In genomic region chr3:72447059-72447946, GRCh38 we compare ENCODE assay signal across 8 cellular contexts. TPM values are rescaled to one million over a fixed set of nuclear protein-coding genes. Genes with fewer than 3 reads are reported as not detected.
DNase-seq lines count a peak whose midpoint lies in the region; ATAC-seq and TF ChIP-seq lines count a peak whose summit lies in the region.

No MANE protein-coding gene starts in this region.

- H3K79me2 ChIP-seq in GM23248 (ENCODE audit: insufficient read depth) = peaks cover 44% of the 10 kb centered on the region

- no peaks in the 10 kb centered on the region for H3K36me3 ChIP-seq in GM23248 (ENCODE audit: low read depth)
- no peaks in the 10 kb centered on the region for H3K36me3 ChIP-seq in KOPT-K1 (ENCODE audit: insufficient read depth, low read length)
- H3K36me3 ChIP-seq in gastroesophageal sphincter = no peaks in the 10 kb centered on the region
- H3K36me3 ChIP-seq in subcutaneous abdominal adipose tissue (ENCODE audit: control insufficient read depth in 5 of 5, insufficient read depth in 5 of 5, low read length in 5 of 5) = no peaks in the 10 kb centered on the region

- H3K4me3 ChIP-seq in GM23248 = peak overlapping the region; percentile 95
- peak overlapping the region; percentile 73 to 77 for H3K4me3 ChIP-seq in gastroesophageal sphincter
- H3K4me3 ChIP-seq in subcutaneous abdominal adipose tissue (ENCODE audit: low read depth in 1 of 5, low read length in 5 of 5) = peak overlapping the region in 4 of 5 donors; percentile 91 to 98 (median 94)

- H3K27ac ChIP-seq in GM23248 = peak overlapping the region; percentile 54; the same call in 1 of the 2 replicates
- H3K27ac ChIP-seq in KOPT-K1 (ENCODE audit: low read depth, low read length, poor library complexity, severe bottlenecking) = peak overlapping the region; percentile 43
- H3K27ac ChIP-seq in gastroesophageal sphincter = peak overlapping the region; percentile 74 to 94 (median 88)
- H3K27ac ChIP-seq in subcutaneous abdominal adipose tissue (ENCODE audit: low read depth, low read length) = peak overlapping the region; percentile 80

- H3F3A ChIP-seq in GM23248 (ENCODE audit: insufficient read depth) = peaks cover 20% of the 10 kb centered on the region; the same call in 1 of the 2 replicates

- no peak for TF ChIP-seq EP300 in gastroesophageal sphincter (IDR thresholded peaks at IDR 0.05)

- H3K9me3 ChIP-seq in GM23248 (ENCODE audit: low read depth) = no peaks in the 10 kb centered on the region
- H3K9me3 ChIP-seq in KOPT-K1 (ENCODE audit: insufficient read depth, low read length, poor library complexity, severe bottlenecking) = no peaks in the 10 kb centered on the region
- no peaks in the 10 kb centered on the region for H3K9me3 ChIP-seq in gastroesophageal sphincter
- peaks cover 0 to 4% (median 0%) of the 10 kb centered on the region in 5 donors for H3K9me3 ChIP-seq in subcutaneous abdominal adipose tissue (ENCODE audit: control insufficient read depth in 5 of 5, low read length in 5 of 5)

- in situ Hi-C loops in GM23248 (cut with MboI) = no loop called here

- ATAC-seq in gastroesophageal sphincter = peak; percentile 97

- H2AFZ ChIP-seq in GM23248 = peak overlapping the region; percentile 78

- peaks cover 5% of the 10 kb centered on the region; the same call in 1 of the 2 replicates for H3K27me3 ChIP-seq in GM23248 (replicated peaks; ENCODE audit: insufficient read depth)
- no peaks in the 10 kb centered on the region for H3K27me3 ChIP-seq in gastroesophageal sphincter
- H3K27me3 ChIP-seq in subcutaneous abdominal adipose tissue (ENCODE audit: control insufficient read depth in 5 of 5, insufficient read depth in 4 of 5, low read length in 5 of 5) = peaks cover 0 to 2% (median 0%) of the 10 kb centered on the region in 5 donors

- H4K20me1 ChIP-seq in GM23248 (ENCODE audit: insufficient read depth) = peaks cover 6% of the 10 kb centered on the region

- H3K4me2 ChIP-seq in GM23248 (ENCODE audit: unreplicated experiment) = peak overlapping the region; percentile 53

- TF ChIP-seq POLR2A in gastroesophageal sphincter (IDR thresholded peaks at IDR 0.05) = peak in 1 of 2 donors; percentile 49

- peak in 1 of 4 experiments; percentile 30 for TF ChIP-seq CTCF in gastroesophageal sphincter (IDR thresholded peaks at IDR 0.05)

- WGBS in GM23248 (ENCODE audit: low coverage in 1 of 2, low lambda C conversion rate in 2 of 2, missing lambda C conversion rate in 2 of 2), 2 experiments = 28 to 34% methylated on average over 31 to 51 of the region's 97 CpGs
- 16 to 37% methylated on average over 4 to 19 of the region's 97 CpGs for WGBS in gastroesophageal sphincter (ENCODE audit: low coverage in 1 of 2), 2 donors

- H3K9me2 ChIP-seq in GM23248 (ENCODE audit: insufficient read depth) = no peaks in the 10 kb centered on the region

- H3K4me1 ChIP-seq in GM23248 (ENCODE audit: insufficient read depth) (peaks cover 15% of the 10 kb centered on the region), gastroesophageal sphincter (peaks cover 2 to 39% (median 4%) of the 10 kb centered on the region in 3 donors), subcutaneous abdominal adipose tissue (ENCODE audit: control insufficient read depth in 5 of 5, insufficient read depth in 5 of 5, low read length in 5 of 5) (peaks cover 0 to 29% (median 26%) of the 10 kb centered on the region in 5 donors)

- peak; percentile 87 for DNase-seq in EL
- DNase-seq in GM23248 = peak; percentile 97
- peak; percentile 6 for DNase-seq in SHP77 treated with DMSO at 0.1 percent for 48 hours (lab: John Stamatoyannopoulos, UW)
- peak; percentile 92 for DNase-seq in activated naive CD4-positive, alpha-beta T cell treated with Interleukin-2 at 50 U/mL for 16 hours
- DNase-seq in non-pigmented ciliary epithelial cell (ENCODE audit: low read depth) = peak; percentile 37

- peak overlapping the region; percentile 84 for H3K9ac ChIP-seq in GM23248
- no peak overlapping the region for H3K9ac ChIP-seq in subcutaneous abdominal adipose tissue (ENCODE audit: low read length in 5 of 5)

RNA-seq across cellular contexts. Expression of gene RYBP, which starts 0.9 kb away (rescaled TPM):
- total RNA-seq in GM23248 (2014; rRNA removed; shearing (Covaris generic)) = 8.5 and 11.9 TPM in 2 replicates
- 2.8 and 3.3 TPM in 2 replicates for polyA plus RNA-seq in GM23248 (2016; fragmentation: Nextera tagmentation; extraction: Ambion mirVana)
- total RNA-seq in gastroesophageal sphincter = 10 to 100 TPM; 14.5 to 24.2 (median 15.8) TPM

Comparison
In these comparisons a context has a peak if more than half of its experiments do, and no peak if none do; other contexts are left out.
1. Peak in every context shown above with its lines: DNase-seq, ATAC-seq, H3K4me3 ChIP-seq and H3K27ac ChIP-seq.
2. DNase-seq: peak in every context shown above with its lines; median percentile 97 in GM23248; 92 in activated naive CD4-positive, alpha-beta T cell treated with Interleukin-2 at 50 U/mL for 16 hours; 87 in EL; 37 in non-pigmented ciliary epithelial cell; 6 in SHP77 treated with DMSO at 0.1 percent for 48 hours.